Comparison of ENCODE assay signal across 8 cellular contexts in the genomic region with DNA sequence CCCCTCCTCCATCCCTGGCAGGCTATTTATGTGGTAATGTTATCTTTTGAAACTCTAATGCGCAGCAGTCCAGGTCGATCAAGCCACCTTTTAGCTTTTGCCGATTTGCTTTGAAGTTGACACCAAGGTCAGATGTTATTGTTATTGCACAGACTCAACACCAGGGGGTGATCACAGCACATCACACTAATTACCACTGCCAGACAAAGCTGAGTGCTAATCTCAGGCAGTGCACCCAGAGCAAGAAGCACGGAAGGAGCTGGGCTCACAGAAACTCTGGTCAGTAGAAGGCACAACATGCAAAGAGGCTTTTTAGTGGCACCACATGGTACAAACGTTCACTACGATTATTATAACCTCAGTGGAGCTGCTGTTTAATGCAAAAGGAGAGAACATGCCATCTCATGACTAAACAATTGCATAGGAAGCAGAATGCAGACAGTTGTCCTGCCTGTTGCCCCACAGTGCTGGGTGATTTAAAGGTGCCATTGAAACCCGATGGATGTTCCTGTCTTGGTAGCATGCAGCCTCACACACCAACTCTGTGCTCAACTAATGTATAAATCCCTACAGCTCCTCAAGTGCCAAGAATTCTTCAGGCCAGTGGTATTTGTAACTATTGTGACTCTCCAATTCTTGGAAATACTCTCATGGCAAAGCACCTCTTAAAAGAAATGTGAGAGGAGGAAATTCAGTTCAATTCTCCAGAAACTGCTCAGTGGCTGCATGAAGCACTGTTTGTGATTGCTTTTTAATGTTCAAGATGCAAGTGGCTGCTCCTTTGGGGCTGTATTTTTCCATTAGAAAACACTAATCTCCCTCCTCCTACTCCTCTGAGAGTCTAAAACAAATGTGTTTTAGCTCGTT.
DNase-seq lines count a peak whose midpoint lies in the region; ATAC-seq and TF ChIP-seq lines count a peak whose summit lies in the region.

No MANE protein-coding gene starts in this region.

- no peak for TF ChIP-seq POLR2A in lower leg skin (IDR thresholded peaks at IDR 0.05)

- H3K4me3 ChIP-seq in lower leg skin (ENCODE audit: low read depth, poor library complexity, severe bottlenecking), result no peak overlapping the region

- no peak for TF ChIP-seq CTCF in lower leg skin (IDR thresholded peaks at IDR 0.05)

- 13 to 19% methylated on average over 8 of the region's 8 CpGs for WGBS in lower leg skin, 2 donors

- DNase-seq in C1 segment of cervical spinal cord (lab: John Stamatoyannopoulos, UW), result peak in 11 of 14 donors; percentile 9 to 60 (median 45)
- DNase-seq in NCI-H345 (lab: John Stamatoyannopoulos, UW), result peak; percentile 62
- DNase-seq in activated CD4-positive, CD25-positive, alpha-beta regulatory T cell treated with anti-CD3 and anti-CD28 coated beads, Interleukin-2, amount 50 U/mL, for 16 hours (ENCODE audit: low read depth, low spot score), result peak; percentile 2
- DNase-seq in dermis microvascular lymphatic vessel endothelial cell (ENCODE audit: low read depth in 2 of 2), result peak; percentile 61 to 81
- DNase-seq in lower leg skin (ENCODE audit: low spot score in 2 of 2), result peak; percentile 45 to 87
- peak; percentile 4 to 16 for DNase-seq in stimulated activated CD8-positive, alpha-beta memory T cell treated with anti-CD3 and anti-CD28 coated beads, Interleukin-15, amount 100 ng/mL, for 48 hours (ENCODE audit: low read depth in 2 of 2)

- peak; percentile 96 for ATAC-seq in GM19023 (IDR thresholded peaks at IDR 0.05; ENCODE audit: unreplicated experiment)
- peak; percentile 91 for ATAC-seq in HG03103 (IDR thresholded peaks at IDR 0.05; ENCODE audit: low read depth, unreplicated experiment)

- intact Hi-C loops in lower leg skin (cut with DNase I; ENCODE audit: low total_unique reads), result no loop called here

Comparison
In these comparisons a context has a peak if more than half of its experiments do, and no peak if none do; other contexts are left out.
1. DNase-seq: peak in every context shown above with its lines; median percentile 71 in dermis microvascular lymphatic vessel endothelial cell; 66 in lower leg skin; 62 in NCI-H345; 45 in C1 segment of cervical spinal cord; 10 in stimulated activated CD8-positive, alpha-beta memory T cell treated with anti-CD3 and anti-CD28 coated beads, Interleukin-15, amount 100 ng/mL, for 48 hours; 2 in activated CD4-positive, CD25-positive, alpha-beta regulatory T cell treated with anti-CD3 and anti-CD28 coated beads, Interleukin-2, amount 50 U/mL, for 16 hours.